1 cellular context compared by ENCODE assay signal in genomic region chr14:103890836-103891666, GRCh38.
A peak's percentile ranks its signal among the peaks of the same experiment; 100 is the strongest.
TF ChIP-seq lines count a peak whose summit lies in the region.

No MANE protein-coding gene starts in this region.

TF ChIP-seq in HepG2, 621 proteins besides CTCF, POLR2A, EP300 and RAD21 (continues in another document):
- no peak for TF ChIP-seq XBP1 (CRISPR knock-in tag; IDR thresholded peaks at IDR 0.05)
- no peak for TF ChIP-seq ATF1 (CRISPR knock-in tag; IDR thresholded peaks at IDR 0.05)
- TF ChIP-seq ZBTB40 (IDR thresholded peaks at IDR 0.05): no peak
- no peak for TF ChIP-seq ZBTB40 (CRISPR knock-in tag; IDR thresholded peaks at IDR 0.05)
- no peak for TF ChIP-seq ZNF891 (CRISPR knock-in tag; IDR thresholded peaks at IDR 0.05)
- no peak for TF ChIP-seq ZNF20 (CRISPR knock-in tag; IDR thresholded peaks at IDR 0.05)
- no peak for TF ChIP-seq NCOA1 (CRISPR knock-in tag; IDR thresholded peaks at IDR 0.05)
- no peak for TF ChIP-seq ZNF446 (CRISPR knock-in tag; IDR thresholded peaks at IDR 0.05)
- TF ChIP-seq FOXO1 (CRISPR knock-in tag; IDR thresholded peaks at IDR 0.05): no peak
- TF ChIP-seq TMF1 (CRISPR knock-in tag; IDR thresholded peaks at IDR 0.05; ENCODE audit: low read depth): no peak
- no peak for TF ChIP-seq ZFP82 (CRISPR knock-in tag; IDR thresholded peaks at IDR 0.05; ENCODE audit: borderline replicate concordance)
- no peak for TF ChIP-seq TCF7L2 (IDR thresholded peaks at IDR 0.05; ENCODE audit: low read depth, low read length)
- TF ChIP-seq ARID5B (CRISPR knock-in tag; IDR thresholded peaks at IDR 0.05): no peak
- no peak for TF ChIP-seq ZNF558 (CRISPR knock-in tag; IDR thresholded peaks at IDR 0.05; ENCODE audit: borderline replicate concordance)
- TF ChIP-seq GATAD2A (CRISPR knock-in tag; IDR thresholded peaks at IDR 0.05): peak; percentile 38; the same call in 1 of the 2 replicates
- TF ChIP-seq CREM (IDR thresholded peaks at IDR 0.05): no peak
- no peak for TF ChIP-seq CREM (CRISPR knock-in tag; IDR thresholded peaks at IDR 0.05)
- no peak for TF ChIP-seq FUBP1 (CRISPR knock-in tag; IDR thresholded peaks at IDR 0.05; ENCODE audit: borderline replicate concordance)
- TF ChIP-seq RXRA (CRISPR knock-in tag; IDR thresholded peaks at IDR 0.05): 0 out of 2 replicates have a peak, but pooled peaks have one; percentile 16
- 0 out of 2 replicates have a peak, but pooled peaks have one; percentile 16 for TF ChIP-seq HNF1B (CRISPR knock-in tag; IDR thresholded peaks at IDR 0.05)
- no peak for TF ChIP-seq ZBTB21 (CRISPR knock-in tag; IDR thresholded peaks at IDR 0.05)
- peak; percentile 77; the same call in 1 of the 2 replicates for TF ChIP-seq ZNF331 (CRISPR knock-in tag; IDR thresholded peaks at IDR 0.05)
- TF ChIP-seq PCBP2 (optimal IDR thresholded peaks at IDR 0.05; ENCODE audit: low read depth, low read length, poor library complexity, severe bottlenecking): no peak
- TF ChIP-seq KDM2A (CRISPR knock-in tag; IDR thresholded peaks at IDR 0.05; ENCODE audit: borderline replicate concordance, low read depth): peak; percentile 15; the same call in 1 of the 2 replicates
- TF ChIP-seq KLF9 (CRISPR knock-in tag; IDR thresholded peaks at IDR 0.05; ENCODE audit: low read depth): no peak
- no peak for TF ChIP-seq ZNF33A (CRISPR knock-in tag; IDR thresholded peaks at IDR 0.05; ENCODE audit: borderline replicate concordance)
- no peak for TF ChIP-seq FIP1L1 (IDR thresholded peaks at IDR 0.05; ENCODE audit: borderline replicate concordance, insufficient read depth, low read depth, low read length)
- TF ChIP-seq ZNF335 (CRISPR knock-in tag; IDR thresholded peaks at IDR 0.05): no peak
- no peak for TF ChIP-seq NONO (IDR thresholded peaks at IDR 0.05)
- TF ChIP-seq NONO (CRISPR knock-in tag; conservative IDR thresholded peaks at IDR 0.05): no peak
- TF ChIP-seq ZNF253 (CRISPR knock-in tag; IDR thresholded peaks at IDR 0.05; ENCODE audit: borderline replicate concordance): no peak
- TF ChIP-seq PLRG1 (conservative IDR thresholded peaks at IDR 0.05): no peak
- no peak for TF ChIP-seq ZNF282 (IDR thresholded peaks at IDR 0.05; ENCODE audit: partially characterized antibody)
- no peak for TF ChIP-seq RFX5 (IDR thresholded peaks at IDR 0.05; ENCODE audit: low read depth, low read length)
- no peak for TF ChIP-seq ZNF382 (CRISPR knock-in tag; IDR thresholded peaks at IDR 0.05; ENCODE audit: borderline replicate concordance)
- TF ChIP-seq ZNF18 (CRISPR knock-in tag; IDR thresholded peaks at IDR 0.05; ENCODE audit: insufficient replicate concordance): no peak
- TF ChIP-seq DDIT3 (CRISPR knock-in tag; IDR thresholded peaks at IDR 0.05): no peak
- TF ChIP-seq RXRB (CRISPR knock-in tag; IDR thresholded peaks at IDR 0.05; ENCODE audit: borderline replicate concordance): no peak
- 0 out of 2 replicates have a peak, but pooled peaks have one; percentile 3 for TF ChIP-seq PRDM10 (CRISPR knock-in tag; IDR thresholded peaks at IDR 0.05; ENCODE audit: low read depth)
- TF ChIP-seq FOXM1 (CRISPR knock-in tag; IDR thresholded peaks at IDR 0.05): no peak
- TF ChIP-seq FOXC1 (CRISPR knock-in tag; IDR thresholded peaks at IDR 0.05; ENCODE audit: borderline replicate concordance): no peak
- no peak for TF ChIP-seq NFIB (CRISPR knock-in tag; IDR thresholded peaks at IDR 0.05; ENCODE audit: borderline replicate concordance)
- no peak for TF ChIP-seq AHR (CRISPR knock-in tag; IDR thresholded peaks at IDR 0.05)
